Comparison of ENCODE assay signal across 18 cellular contexts in genomic region chr20:49578436-49578835, GRCh38.
"Had no signal": no experiment of that assay in that cellular context is flagged by ENCODE, and none has a peak within 500 bp of the region (broad histone marks: within the 10 kb centered on the region; RNA-seq: fewer than 3 reads in every experiment).

No MANE protein-coding gene starts in this region.

- H3K4me3 ChIP-seq: adrenal gland, body of pancreas, colonic mucosa, left lung, psoas muscle, tibial nerve had no signal

- H3K9me3 ChIP-seq: adrenal gland, body of pancreas, colonic mucosa had no signal

- ATAC-seq: body of pancreas; left lung; psoas muscle; stimulated activated effector memory CD8-positive, alpha-beta T cell treated with anti-CD3 and anti-CD28 coated beads, Interleukin-12 subunit alpha, Interleukin-12 subunit beta, amount 100 ng/mL, for 72 hours had no signal

- H3K36me3 ChIP-seq: adrenal gland, colonic mucosa, left lung, tibial nerve had no signal

- DNase-seq: activated CD4-positive, alpha-beta T cell treated with anti-CD3 and anti-CD28 coated beads, Interleukin-2, amount 10 ng/mL, durations not matched to agents 7 days and 5 days; activated CD4-positive, CD25-positive, alpha-beta regulatory T cell; body of pancreas; central memory CD4-positive, alpha-beta T cell; colonic mucosa; foreskin fibroblast; glutamatergic neuron; hypothalamus; kidney; left lung; nephron progenitor cell; psoas muscle; stimulated activated CD4-positive, alpha-beta T cell treated with anti-CD3 and anti-CD28 coated beads, Interleukin-12 subunit alpha, Interleukin-12 subunit beta, amount 100 ng/mL, for 4 hours; stimulated activated CD4-positive, alpha-beta T cell treated with anti-CD3 and anti-CD28 coated beads, Interleukin-2, amount 100 ng/mL, for 24 hours; SW 1271 had no signal

- H3K27me3 ChIP-seq: adrenal gland, body of pancreas, colonic mucosa, left lung, tibial nerve had no signal

- H3K27ac ChIP-seq: adrenal gland, body of pancreas, colonic mucosa, left lung, psoas muscle, tibial nerve had no signal

- H3K4me1 ChIP-seq: colonic mucosa, psoas muscle had no signal
